In genomic region chr7:94561841-94562514, GRCh38 we compare ENCODE assay signal across 1 cellular context.
TF ChIP-seq lines count a peak whose summit lies in the region.

No MANE protein-coding gene starts in this region.

TF ChIP-seq in HepG2, 621 proteins besides CTCF, POLR2A, EP300 and RAD21 (continued from another document and continues in another):
- TF ChIP-seq ZBTB25 (CRISPR knock-in tag; IDR thresholded peaks at IDR 0.05) (peak; percentile 82), ZNF484 (CRISPR knock-in tag; IDR thresholded peaks at IDR 0.05; ENCODE audit: borderline replicate concordance, low read depth) (no peak), ZNF503 (CRISPR knock-in tag; IDR thresholded peaks at IDR 0.05) (peak; percentile 95), YEATS2 (CRISPR knock-in tag; IDR thresholded peaks at IDR 0.05; ENCODE audit: borderline replicate concordance) (peak; percentile 48; the same call in 1 of the 2 replicates), HNRNPH1 (optimal IDR thresholded peaks at IDR 0.05; ENCODE audit: low read depth, low read length) (no peak), ZNF639 (CRISPR knock-in tag; conservative IDR thresholded peaks at IDR 0.05) (peak; percentile 50; the same call in 1 of the 2 replicates), MTF2 (CRISPR knock-in tag; IDR thresholded peaks at IDR 0.05; ENCODE audit: borderline replicate concordance) (no peak), CREB3 (CRISPR knock-in tag; IDR thresholded peaks at IDR 0.05) (peak; percentile 63; the same call in 1 of the 2 replicates), HMGA1 (CRISPR knock-in tag; conservative IDR thresholded peaks at IDR 0.05) (no peak), ISL2 (CRISPR knock-in tag; IDR thresholded peaks at IDR 0.05) (peak; percentile 99), HOXD1 (CRISPR knock-in tag; IDR thresholded peaks at IDR 0.05) (0 out of 2 replicates have a peak, but pooled peaks have one; percentile 71), HINFP (CRISPR knock-in tag; IDR thresholded peaks at IDR 0.05; ENCODE audit: low read depth) (no peak), RERE (CRISPR knock-in tag; IDR thresholded peaks at IDR 0.05; ENCODE audit: low read depth) (peak; percentile 94), ETS1 (CRISPR knock-in tag; IDR thresholded peaks at IDR 0.05) (no peak), PATZ1 (CRISPR knock-in tag; IDR thresholded peaks at IDR 0.05) (peak; percentile 38; the same call in 1 of the 2 replicates), NFKBIZ (CRISPR knock-in tag; IDR thresholded peaks at IDR 0.05) (peak; percentile 67; the same call in 1 of the 2 replicates), HNF4G (IDR thresholded peaks at IDR 0.05; ENCODE audit: borderline replicate concordance, low read depth, low read length) (peak; percentile 37; the same call in 1 of the 2 replicates), HNF4G (CRISPR knock-in tag; IDR thresholded peaks at IDR 0.05; ENCODE audit: borderline replicate concordance, low read depth) (peak; percentile 42; the same call in 1 of the 2 replicates), ZSCAN9 (CRISPR knock-in tag; IDR thresholded peaks at IDR 0.05; ENCODE audit: borderline replicate concordance) (peak; percentile 56; the same call in 1 of the 2 replicates), THAP11 (CRISPR knock-in tag; IDR thresholded peaks at IDR 0.05) (peak; percentile 74), KAT8 (CRISPR knock-in tag; IDR thresholded peaks at IDR 0.05) (peak; percentile 84; the same call in 1 of the 2 replicates), ZNF160 (CRISPR knock-in tag; IDR thresholded peaks at IDR 0.05) (no peak), AFF4 (CRISPR knock-in tag; IDR thresholded peaks at IDR 0.05) (peak; percentile 41; the same call in 1 of the 2 replicates), NFIC (IDR thresholded peaks at IDR 0.05; ENCODE audit: low read length) (peak; percentile 89), ZNF280B (CRISPR knock-in tag; IDR thresholded peaks at IDR 0.05; ENCODE audit: borderline replicate concordance) (no peak), SALL1 (CRISPR knock-in tag; IDR thresholded peaks at IDR 0.05) (peak; percentile 80; the same call in 1 of the 2 replicates), TRIM22 (IDR thresholded peaks at IDR 0.05) (no peak)
